26 cellular contexts compared by ENCODE assay signal in the genomic region with DNA sequence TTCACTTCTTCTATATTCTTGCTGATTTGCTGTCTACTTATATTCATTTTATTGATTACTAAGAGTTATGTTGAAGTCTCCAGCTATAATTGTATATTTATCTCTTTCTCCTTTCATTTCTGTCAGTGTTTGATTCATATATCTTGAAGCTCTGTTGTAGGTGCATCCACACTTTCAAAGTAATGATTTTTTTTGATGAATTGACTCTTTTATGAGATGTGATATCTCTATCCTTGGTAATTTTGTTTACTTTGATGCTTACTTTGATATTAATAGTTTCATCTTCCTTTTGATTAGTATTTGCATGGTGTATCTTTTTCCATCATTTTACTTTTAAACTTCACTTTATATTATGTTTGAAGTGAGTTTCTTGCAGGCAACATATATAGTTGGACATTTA.
DNase-seq lines count a peak whose midpoint lies in the region; ATAC-seq, FAIRE-seq and TF ChIP-seq lines count a peak whose summit lies in the region.
"Had no signal": no experiment of that assay in that cellular context is flagged by ENCODE, and none has a peak within 500 bp of the region (broad histone marks: within the 10 kb centered on the region; RNA-seq: fewer than 3 reads in every experiment).

No MANE protein-coding gene starts in this region.

- no peak for TF ChIP-seq POLR2A in A549 (IDR thresholded peaks at IDR 0.05; ENCODE audit: low read length)

- POLR2A ChIA-PET in A549 (lab: Yijun Ruan, JAX) = no interaction called here

- CTCF ChIA-PET in A549 (lab: Yijun Ruan, JAX) (no interaction called here), Calu3 (lab: Charles Lee) (no interaction called here)

- H3K27ac ChIP-seq in A549 (no peak overlapping the region), pancreas (no peak overlapping the region), tibial artery (no peak overlapping the region)
- H3K27ac ChIP-seq: 22Rv1, BLaER1 had no signal

- no peak overlapping the region for H3K27ac Mint-ChIP-seq in Calu3 (ENCODE audit: unreplicated experiment)
- H3K27ac Mint-ChIP-seq: CD14-positive monocyte; CD4-positive, alpha-beta memory T cell; CD4-positive, CD25-positive, alpha-beta regulatory T cell; CD8-positive, alpha-beta memory T cell had no signal

- no peak for TF ChIP-seq RAD21 in A549 (conservative IDR thresholded peaks at IDR 0.05 in 1 of 2, IDR thresholded peaks at IDR 0.05 in 1 of 2)

- TF ChIP-seq CTCF in A549 (IDR thresholded peaks at IDR 0.05) = no peak
- no peak for TF ChIP-seq CTCF in pancreas (IDR thresholded peaks at IDR 0.05)
- no peak for TF ChIP-seq CTCF in Calu3 (IDR thresholded peaks at IDR 0.05; ENCODE audit: unreplicated experiment)
- no peak for TF ChIP-seq CTCF in tibial artery (IDR thresholded peaks at IDR 0.05)

- FAIRE-seq in A549 (lab: Jason Lieb, UNC) (no peak), TTC549 (lab: Jason Lieb, UNC) (peak; percentile 87), pancreas (lab: Jason Lieb, UNC) (peak; percentile 39)
- FAIRE-seq: GM12878, GM12892, GM18507 had no signal

- TF ChIP-seq EP300 in A549 (IDR thresholded peaks at IDR 0.05) = no peak

- H3K36me3 ChIP-seq in pancreas = no peaks in the 10 kb centered on the region
- peaks cover 0 to 7% (median 5%) of the 10 kb centered on the region in 3 donors for H3K36me3 ChIP-seq in tibial artery
- H3K36me3 ChIP-seq: BE2C, BLaER1 had no signal

- H3K4me2 ChIP-seq in A549 = no peak overlapping the region
- H3K4me2 ChIP-seq: BLaER1 had no signal

- H3K4me3 Mint-ChIP-seq in Calu3 (ENCODE audit: low read depth, unreplicated experiment) = no peak overlapping the region
- H3K4me3 Mint-ChIP-seq: CD14-positive monocyte; CD4-positive, alpha-beta memory T cell; CD4-positive, CD25-positive, alpha-beta regulatory T cell; CD8-positive, alpha-beta memory T cell had no signal

- peaks cover 5% of the 10 kb centered on the region for H3K9me3 Mint-ChIP-seq in Calu3 (ENCODE audit: low read depth, unreplicated experiment)

- intact Hi-C loops in pancreas (cut with DNase I) = no loop called here
- intact Hi-C loops in Calu3 (cut with micrococcal nuclease; ENCODE audit: unreplicated experiment) = no loop called here
- intact Hi-C loops in tibial artery (cut with DNase I; ENCODE audit: low total_unique reads) = no loop called here

- no peak for ATAC-seq in A549
- ATAC-seq in pancreas = no peak
- ATAC-seq: GM12878 had no signal

- peaks cover 7% of the 10 kb centered on the region; the same call in 2 of the 3 replicates for H3K9me3 ChIP-seq in A549
- H3K9me3 ChIP-seq in pancreas = no peaks in the 10 kb centered on the region
- peaks cover 0 to 34% (median 0%) of the 10 kb centered on the region in 3 donors for H3K9me3 ChIP-seq in tibial artery
- H3K9me3 ChIP-seq: BE2C had no signal

- DNase-seq in A549 (ENCODE audit: low read depth in 1 of 2, low spot score in 1 of 2) (no peak), pancreas (no peak), Calu3 (no peak), tibial artery (no peak), MV-4-11 (lab: John Stamatoyannopoulos, UW) (no peak)
- DNase-seq: ACHN; BE2C; C1 segment of cervical spinal cord; CD4-positive, alpha-beta memory T cell; CD4-positive, CD25-positive, alpha-beta regulatory T cell; CD8-positive, alpha-beta memory T cell; COR-L47; DMS 273 treated with DMSO at 0.1 percent for 48 hours; DMS153; DMS53; DMS79; DND-41; EL; GDM1 had no signal

- H3K4me1 Mint-ChIP-seq in Calu3 (ENCODE audit: low read depth, unreplicated experiment) = no peaks in the 10 kb centered on the region
- H3K4me1 Mint-ChIP-seq: CD14-positive monocyte had no signal

- H3K4me1 ChIP-seq in A549 = no peaks in the 10 kb centered on the region
- H3K4me1 ChIP-seq in pancreas = peaks cover 0 to 3% (median 2%) of the 10 kb centered on the region in 3 donors
- no peaks in the 10 kb centered on the region for H3K4me1 ChIP-seq in tibial artery
- H3K4me1 ChIP-seq: BE2C, BLaER1 had no signal

- no peaks in the 10 kb centered on the region for H3K27me3 ChIP-seq in pancreas
- no peaks in the 10 kb centered on the region for H3K27me3 ChIP-seq in tibial artery
- H3K27me3 ChIP-seq: BE2C, BLaER1 had no signal

- H3K4me3 ChIP-seq in A549 = no peak overlapping the region
- H3K4me3 ChIP-seq in pancreas = no peak overlapping the region
- H3K4me3 ChIP-seq in tibial artery = no peak overlapping the region
- H3K4me3 ChIP-seq: BLaER1, GM12878 had no signal

- no peaks in the 10 kb centered on the region for H3K36me3 Mint-ChIP-seq in Calu3 (ENCODE audit: insufficient read depth, unreplicated experiment)

- H3K27me3 Mint-ChIP-seq in Calu3 (ENCODE audit: unreplicated experiment) = no peaks in the 10 kb centered on the region
- H3K27me3 Mint-ChIP-seq: CD4-positive, alpha-beta memory T cell; CD4-positive, CD25-positive, alpha-beta regulatory T cell; CD8-positive, alpha-beta memory T cell had no signal

- BruUV-seq in Calu3 (replicated peaks; lab: Mats Ljungman, UMichigan) = no TSS peak

TF ChIP-seq in A549, 52 proteins besides CTCF, POLR2A, EP300 and RAD21:
- TF ChIP-seq MAFK (IDR thresholded peaks at IDR 0.05; ENCODE audit: partially characterized antibody) (peak; percentile 32), RCOR1 (IDR thresholded peaks at IDR 0.05; ENCODE audit: low read depth, low read length) (no peak)
